Comparison of ENCODE assay signal across 1 cellular context in genomic region chr5:141997358-141998006, GRCh38.
TF ChIP-seq lines count a peak whose summit lies in the region.

No MANE protein-coding gene starts in this region.

TF ChIP-seq in HepG2, 621 proteins besides CTCF, POLR2A, EP300 and RAD21 (continued from another document):
- TF ChIP-seq, protein P1, sequence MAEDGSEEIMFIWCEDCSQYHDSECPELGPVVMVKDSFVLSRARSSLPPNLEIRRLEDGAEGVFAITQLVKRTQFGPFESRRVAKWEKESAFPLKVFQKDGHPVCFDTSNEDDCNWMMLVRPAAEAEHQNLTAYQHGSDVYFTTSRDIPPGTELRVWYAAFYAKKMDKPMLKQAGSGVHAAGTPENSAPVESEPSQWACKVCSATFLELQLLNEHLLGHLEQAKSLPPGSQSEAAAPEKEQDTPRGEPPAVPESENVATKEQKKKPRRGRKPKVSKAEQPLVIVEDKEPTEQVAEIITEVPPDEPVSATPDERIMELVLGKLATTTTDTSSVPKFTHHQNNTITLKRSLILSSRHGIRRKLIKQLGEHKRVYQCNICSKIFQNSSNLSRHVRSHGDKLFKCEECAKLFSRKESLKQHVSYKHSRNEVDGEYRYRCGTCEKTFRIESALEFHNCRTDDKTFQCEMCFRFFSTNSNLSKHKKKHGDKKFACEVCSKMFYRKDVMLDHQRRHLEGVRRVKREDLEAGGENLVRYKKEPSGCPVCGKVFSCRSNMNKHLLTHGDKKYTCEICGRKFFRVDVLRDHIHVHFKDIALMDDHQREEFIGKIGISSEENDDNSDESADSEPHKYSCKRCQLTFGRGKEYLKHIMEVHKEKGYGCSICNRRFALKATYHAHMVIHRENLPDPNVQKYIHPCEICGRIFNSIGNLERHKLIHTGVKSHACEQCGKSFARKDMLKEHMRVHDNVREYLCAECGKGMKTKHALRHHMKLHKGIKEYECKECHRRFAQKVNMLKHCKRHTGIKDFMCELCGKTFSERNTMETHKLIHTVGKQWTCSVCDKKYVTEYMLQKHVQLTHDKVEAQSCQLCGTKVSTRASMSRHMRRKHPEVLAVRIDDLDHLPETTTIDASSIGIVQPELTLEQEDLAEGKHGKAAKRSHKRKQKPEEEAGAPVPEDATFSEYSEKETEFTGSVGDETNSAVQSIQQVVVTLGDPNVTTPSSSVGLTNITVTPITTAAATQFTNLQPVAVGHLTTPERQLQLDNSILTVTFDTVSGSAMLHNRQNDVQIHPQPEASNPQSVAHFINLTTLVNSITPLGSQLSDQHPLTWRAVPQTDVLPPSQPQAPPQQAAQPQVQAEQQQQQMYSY (CRISPR knock-in tag; IDR thresholded peaks at IDR 0.05): no peak
- TF ChIP-seq FOXP1 (IDR thresholded peaks at IDR 0.05) (no peak), FOXP1 (CRISPR knock-in tag; IDR thresholded peaks at IDR 0.05) (no peak), ZNF883 (CRISPR knock-in tag; IDR thresholded peaks at IDR 0.05; ENCODE audit: not compliant biosample characterization) (no peak), ZNF607 (CRISPR knock-in tag; IDR thresholded peaks at IDR 0.05; ENCODE audit: borderline replicate concordance) (no peak), GZF1 (CRISPR knock-in tag; IDR thresholded peaks at IDR 0.05) (no peak), RFXAP (CRISPR knock-in tag; IDR thresholded peaks at IDR 0.05; ENCODE audit: borderline replicate concordance) (no peak), RXRB (CRISPR knock-in tag; IDR thresholded peaks at IDR 0.05; ENCODE audit: borderline replicate concordance) (no peak), HIVEP1 (CRISPR knock-in tag; IDR thresholded peaks at IDR 0.05) (no peak), ZNF432 (CRISPR knock-in tag; IDR thresholded peaks at IDR 0.05; ENCODE audit: borderline replicate concordance) (no peak), ZNF891 (CRISPR knock-in tag; IDR thresholded peaks at IDR 0.05) (no peak), ZNF629 (CRISPR knock-in tag; conservative IDR thresholded peaks at IDR 0.05) (peak; percentile 74), BORCS8-MEF2B (CRISPR knock-in tag; IDR thresholded peaks at IDR 0.05) (no peak), CEBPG (CRISPR knock-in tag; IDR thresholded peaks at IDR 0.05) (peak; percentile 77)
